In genomic region chr12:68423175-68423574, GRCh38 we compare ENCODE assay signal across 2 cellular contexts.
TF ChIP-seq lines count a peak whose summit lies in the region.

No MANE protein-coding gene starts in this region.

TF ChIP-seq in IMR-90, 13 proteins besides CTCF, POLR2A, EP300 and RAD21:
- TF ChIP-seq BHLHE40 (IDR thresholded peaks at IDR 0.05; ENCODE audit: low read depth, low read length) (no peak), RFX5 (IDR thresholded peaks at IDR 0.05; ENCODE audit: low read depth, low read length) (no peak), USF2 (IDR thresholded peaks at IDR 0.05; ENCODE audit: low read depth, low read length) (no peak), NFE2L2 (IDR thresholded peaks at IDR 0.05; ENCODE audit: low read depth, low read length) (no peak), MAFK (IDR thresholded peaks at IDR 0.05; ENCODE audit: low read depth, low read length) (no peak), MXI1 (IDR thresholded peaks at IDR 0.05; ENCODE audit: borderline replicate concordance, low read depth, low read length) (no peak), ELK1 (IDR thresholded peaks at IDR 0.05; ENCODE audit: borderline replicate concordance, low read depth, low read length) (no peak)

TF ChIP-seq in endothelial cell of umbilical vein, 7 proteins besides CTCF, POLR2A, EP300 and RAD21:
- TF ChIP-seq JUN (IDR thresholded peaks at IDR 0.05; ENCODE audit: borderline replicate concordance, insufficient read depth, insufficient read length, low read depth) (peak; percentile 39), POLR2AphosphoS5 (IDR thresholded peaks at IDR 0.05; ENCODE audit: insufficient read depth, low read depth, low read length) (no peak)
